ENCODE assay signal across 10 cellular contexts in genomic region chr21:30563072-30563471, GRCh38. TPM values are rescaled to one million over a fixed set of nuclear protein-coding genes. Genes with fewer than 3 reads are reported as not detected.
"Had no signal": no experiment of that assay in that cellular context is flagged by ENCODE, and none has a peak within 500 bp of the region (broad histone marks: within the 10 kb centered on the region; RNA-seq: fewer than 3 reads in every experiment).

No MANE protein-coding gene starts in this region.

- ATAC-seq: HCT116, K562 had no signal

- DNase-seq: GM23248, GOT3, H7, HFFc6, IMR-90 had no signal

- H3K4me3 ChIP-seq: GM23248, HAP-1, K562 had no signal

- H3K27ac ChIP-seq: GM23248 had no signal

RNA-seq across cellular contexts. Expression of gene KRTAP19-7, which starts 2.0 kb away (rescaled TPM):
- total RNA-seq: GM23248, H4, H7, HFFc6, HT-29, IMR-90, K562 had no signal

RNA-seq across cellular contexts. Expression of gene KRTAP19-6, which starts 21.4 kb away (rescaled TPM):
- total RNA-seq: GM23248, H4, H7, HFFc6, HT-29, IMR-90, K562 had no signal

RNA-seq across cellular contexts. Expression of gene KRTAP22-2, which starts 27.1 kb away (rescaled TPM):
- total RNA-seq: GM23248, H4, H7, HFFc6, HT-29, IMR-90, K562 had no signal

RNA-seq across cellular contexts. Expression of gene KRTAP6-3, which starts 29.2 kb away (rescaled TPM):
- total RNA-seq: GM23248, H4, H7, HFFc6, HT-29, IMR-90 had no signal

RNA-seq across cellular contexts. Expression of gene KRTAP6-2, which starts 35.6 kb away (rescaled TPM):
- total RNA-seq: GM23248, H4, H7, HFFc6, HT-29, IMR-90, K562 had no signal
